ENCODE assay signal across 12 cellular contexts in genomic region chr9:72954431-72955420, GRCh38. TPM values are rescaled to one million over a fixed set of nuclear protein-coding genes. Genes with fewer than 3 reads are reported as not detected.
A peak's percentile ranks its signal among the peaks of the same experiment; 100 is the strongest.
DNase-seq lines count a peak whose midpoint lies in the region; ATAC-seq and TF ChIP-seq lines count a peak whose summit lies in the region.
"Had no signal": no experiment of that assay in that cellular context is flagged by ENCODE, and none has a peak within 500 bp of the region (broad histone marks: within the 10 kb centered on the region; RNA-seq: fewer than 3 reads in every experiment).

No MANE protein-coding gene starts in this region.

- DNase-seq in AG09309 (ENCODE audit: low read depth): peak; percentile 48
- peak; percentile 52 for DNase-seq in NCI-H2029 treated with DMSO at 0.1 percent for 48 hours (lab: John Stamatoyannopoulos, UW)
- DNase-seq in esophagus squamous epithelium (lab: John Stamatoyannopoulos, UW): no peak
- no peak for DNase-seq in ureter (ENCODE audit: low spot score)
- DNase-seq in HPDE6-E6E7 (ENCODE audit: extremely low spot score): no peak
- DNase-seq: activated CD4-positive, alpha-beta T cell treated with anti-CD3 and anti-CD28 coated beads, Interleukin-2, amount 10 ng/mL, durations not matched to agents 7 days and 5 days; effector CD4-positive, alpha-beta T cell; naive thymus-derived CD8-positive, alpha-beta T cell; stimulated activated CD8-positive, alpha-beta memory T cell treated with anti-CD3 and anti-CD28 coated beads, Interleukin-4, amount 100 ng/mL, for 48 hours had no signal

- no peak for TF ChIP-seq POLR2A in esophagus squamous epithelium (IDR thresholded peaks at IDR 0.05)

- no peaks in the 10 kb centered on the region for H3K9me3 ChIP-seq in esophagus squamous epithelium
- H3K9me3 ChIP-seq in mucosa of rectum (ENCODE audit: control insufficient read depth in 2 of 2, low read length in 2 of 2): no peaks in the 10 kb centered on the region

- intact Hi-C loops in esophagus squamous epithelium (cut with DNase I): no loop called here

- H3K36me3 ChIP-seq in esophagus squamous epithelium (no peaks in the 10 kb centered on the region), mucosa of rectum (ENCODE audit: control insufficient read depth in 2 of 2, insufficient read depth in 2 of 2, low read length in 2 of 2) (no peaks in the 10 kb centered on the region)

- ATAC-seq in HG03469 (IDR thresholded peaks at IDR 0.05; ENCODE audit: unreplicated experiment) (no peak), HG02588 (IDR thresholded peaks at IDR 0.05; ENCODE audit: unreplicated experiment) (no peak)
- ATAC-seq: naive thymus-derived CD8-positive, alpha-beta T cell had no signal

- H3K9ac ChIP-seq in mucosa of rectum (ENCODE audit: low read depth in 1 of 2, low read length in 2 of 2): no peak overlapping the region

- H3K27ac ChIP-seq in esophagus squamous epithelium (peak overlapping the region in 3 of 4 donors; percentile 49 to 62 (median 59)), mucosa of rectum (ENCODE audit: low read depth in 2 of 2, low read length in 2 of 2) (peak overlapping the region; percentile 44 to 53)

- H3K4me3 ChIP-seq in AG09309 (ENCODE audit: control insufficient read depth, low read depth, low read length): no peak overlapping the region
- H3K4me3 ChIP-seq in esophagus squamous epithelium: no peak overlapping the region
- H3K4me3 ChIP-seq in mucosa of rectum (ENCODE audit: low read length in 2 of 2): no peak overlapping the region

- WGBS in esophagus squamous epithelium, 2 donors: 62 to 75% methylated on average over 6 of the region's 6 CpGs

- no peak for TF ChIP-seq CTCF in AG09309 (IDR thresholded peaks at IDR 0.05; ENCODE audit: control insufficient read depth, insufficient read depth, low read depth, low read length, missing control alignments)
- no peak for TF ChIP-seq CTCF in esophagus squamous epithelium (IDR thresholded peaks at IDR 0.05)

- no peaks in the 10 kb centered on the region for H3K27me3 ChIP-seq in esophagus squamous epithelium
- no peaks in the 10 kb centered on the region for H3K27me3 ChIP-seq in mucosa of rectum (ENCODE audit: control insufficient read depth in 2 of 2, insufficient read depth in 2 of 2, low read length in 2 of 2)

- H3K4me1 ChIP-seq in esophagus squamous epithelium (peaks cover 0 to 36% (median 9%) of the 10 kb centered on the region in 3 donors), mucosa of rectum (ENCODE audit: control insufficient read depth in 2 of 2, insufficient read depth in 2 of 2, low read length in 2 of 2) (peaks cover 3 to 23% of the 10 kb centered on the region in 2 donors)

RNA-seq across cellular contexts. Expression of gene ALDH1A1, which starts 1.9 kb away (rescaled TPM):
- total RNA-seq in esophagus squamous epithelium (10 to 100 TPM in 3 of 4 donors, 1 to 10 TPM in 1; 2.9 to 56.6 (median 27.5) TPM), ureter (18.7 TPM)
- total RNA-seq: activated CD4-positive, alpha-beta T cell treated with anti-CD3 and anti-CD28 coated beads, Interleukin-2, amount 10 ng/mL, durations not matched to agents 7 days and 5 days had no signal

Comparison
In these comparisons a context has a peak if more than half of its experiments do, and no peak if none do; other contexts are left out.
1. DNase-seq: peak in AG09309 (single experiment) and NCI-H2029 treated with DMSO at 0.1 percent for 48 hours (single experiment); none in esophagus squamous epithelium (single experiment), ureter (single experiment) and HPDE6-E6E7 (single experiment).